Comparison of ENCODE assay signal across 20 cellular contexts in genomic region chr17:81125573-81126081, GRCh38. TPM values are rescaled to one million over a fixed set of nuclear protein-coding genes. Genes with fewer than 3 reads are reported as not detected.
A peak's percentile ranks its signal among the peaks of the same experiment; 100 is the strongest.
DNase-seq lines count a peak whose midpoint lies in the region; ATAC-seq and TF ChIP-seq lines count a peak whose summit lies in the region.
"Had no signal": no experiment of that assay in that cellular context is flagged by ENCODE, and none has a peak within 500 bp of the region (broad histone marks: within the 10 kb centered on the region; RNA-seq: fewer than 3 reads in every experiment).

No MANE protein-coding gene starts in this region.

- peaks cover 15% of the 10 kb centered on the region for H3K4me1 ChIP-seq in BE2C
- H3K4me1 ChIP-seq: gastroesophageal sphincter had no signal

- no peaks in the 10 kb centered on the region for H3K4me1 Mint-ChIP-seq in effector memory CD8-positive, alpha-beta T cell (ENCODE audit: low read depth in 2 of 2)
- H3K4me1 Mint-ChIP-seq in activated T-cell treated with anti-CD3 and anti-CD28 coated beads, Interleukin-2, amount 50 U/mL, for 72 hours (ENCODE audit: low read depth), result no peaks in the 10 kb centered on the region
- H3K4me1 Mint-ChIP-seq: activated CD4-positive, alpha-beta T cell treated with anti-CD3 and anti-CD28 coated beads for 36 hours; activated naive CD8-positive, alpha-beta T cell treated with anti-CD3 and anti-CD28 coated beads for 36 hours; immature natural killer cell had no signal

- H3K36me3 Mint-ChIP-seq in effector memory CD8-positive, alpha-beta T cell (ENCODE audit: insufficient read depth), result peaks cover 6% of the 10 kb centered on the region
- H3K36me3 Mint-ChIP-seq in activated T-cell treated with anti-CD3 and anti-CD28 coated beads, Interleukin-2, amount 50 U/mL, for 72 hours (ENCODE audit: insufficient read depth in 2 of 2), result no peaks in the 10 kb centered on the region
- H3K36me3 Mint-ChIP-seq: activated naive CD8-positive, alpha-beta T cell treated with anti-CD3 and anti-CD28 coated beads for 36 hours; immature natural killer cell had no signal

- H3K4me3 ChIP-seq in BE2C (ENCODE audit: low read depth, low read length), result no peak overlapping the region
- H3K4me3 ChIP-seq: stomach had no signal

- ATAC-seq in left colon (peak; percentile 30), HG03442 (IDR thresholded peaks at IDR 0.05; ENCODE audit: unreplicated experiment) (no peak), GM18502 (IDR thresholded peaks at IDR 0.05; ENCODE audit: poor library complexity, unreplicated experiment) (no peak)
- no peak for ATAC-seq in effector memory CD8-positive, alpha-beta T cell (replicated peaks)
- no peak for ATAC-seq in activated T-cell treated with anti-CD3 and anti-CD28 coated beads, Interleukin-2, amount 50 U/mL, for 72 hours (replicated peaks in 1 of 2)
- ATAC-seq: activated CD4-positive, alpha-beta T cell treated with anti-CD3 and anti-CD28 coated beads for 36 hours; gastroesophageal sphincter had no signal

- H3K27me3 Mint-ChIP-seq in effector memory CD8-positive, alpha-beta T cell, result no peaks in the 10 kb centered on the region
- no peaks in the 10 kb centered on the region for H3K27me3 Mint-ChIP-seq in activated T-cell treated with anti-CD3 and anti-CD28 coated beads, Interleukin-2, amount 50 U/mL, for 72 hours (ENCODE audit: low read depth)
- H3K27me3 Mint-ChIP-seq: activated CD4-positive, alpha-beta T cell treated with anti-CD3 and anti-CD28 coated beads for 36 hours; activated naive CD8-positive, alpha-beta T cell treated with anti-CD3 and anti-CD28 coated beads for 36 hours had no signal

- no peaks in the 10 kb centered on the region for H3K9me3 Mint-ChIP-seq in effector memory CD8-positive, alpha-beta T cell
- H3K9me3 Mint-ChIP-seq in activated T-cell treated with anti-CD3 and anti-CD28 coated beads, Interleukin-2, amount 50 U/mL, for 72 hours, result no peaks in the 10 kb centered on the region
- H3K9me3 Mint-ChIP-seq: activated naive CD8-positive, alpha-beta T cell treated with anti-CD3 and anti-CD28 coated beads for 36 hours; HFFc6; immature natural killer cell had no signal

- no peak overlapping the region for H3K4me3 Mint-ChIP-seq in effector memory CD8-positive, alpha-beta T cell
- no peak overlapping the region for H3K4me3 Mint-ChIP-seq in activated T-cell treated with anti-CD3 and anti-CD28 coated beads, Interleukin-2, amount 50 U/mL, for 72 hours
- H3K4me3 Mint-ChIP-seq: activated CD4-positive, alpha-beta T cell treated with anti-CD3 and anti-CD28 coated beads for 36 hours; activated naive CD8-positive, alpha-beta T cell treated with anti-CD3 and anti-CD28 coated beads for 36 hours; HFFc6; immature natural killer cell had no signal

- no peaks in the 10 kb centered on the region for H3K36me3 ChIP-seq in BE2C

- no peaks in the 10 kb centered on the region for H3K27me3 ChIP-seq in BE2C

- no peak overlapping the region for H3K27ac Mint-ChIP-seq in effector memory CD8-positive, alpha-beta T cell
- no peak overlapping the region for H3K27ac Mint-ChIP-seq in activated T-cell treated with anti-CD3 and anti-CD28 coated beads, Interleukin-2, amount 50 U/mL, for 72 hours
- H3K27ac Mint-ChIP-seq: activated CD4-positive, alpha-beta T cell treated with anti-CD3 and anti-CD28 coated beads for 36 hours; activated naive CD8-positive, alpha-beta T cell treated with anti-CD3 and anti-CD28 coated beads for 36 hours; HFFc6; immature natural killer cell had no signal

- intact Hi-C loops in left colon (cut with DNase I, micrococcal nuclease), result no loop called here

- DNase-seq in BE2C, result peak; percentile 68
- peak; percentile 31 for DNase-seq in HPDE6-E6E7 (ENCODE audit: extremely low spot score)
- DNase-seq in SHP77 treated with DMSO at 0.1 percent for 48 hours (lab: John Stamatoyannopoulos, UW), result peak; percentile 65
- no peak for DNase-seq in left colon
- DNase-seq in effector memory CD8-positive, alpha-beta T cell, result no peak
- DNase-seq in activated T-cell treated with anti-CD3 and anti-CD28 coated beads, Interleukin-2, amount 50 U/mL, for 72 hours, result no peak
- DNase-seq: activated CD4-positive, alpha-beta T cell treated with anti-CD3 and anti-CD28 coated beads for 36 hours; activated naive CD8-positive, alpha-beta T cell treated with anti-CD3 and anti-CD28 coated beads for 36 hours; AML-193; DMS79 treated with DMSO at 0.1 percent for 48 hours; HFFc6; immature natural killer cell; NCI-H2227 treated with DMSO at 0.1 percent for 48 hours; OCI-M1; stomach had no signal

- no peaks in the 10 kb centered on the region for H3K9me3 ChIP-seq in BE2C
- H3K9me3 ChIP-seq: gastroesophageal sphincter, stomach had no signal

- TF ChIP-seq CTCF in BE2C (IDR thresholded peaks at IDR 0.05; ENCODE audit: low read depth, low read length), result no peak

RNA-seq across cellular contexts. Expression of gene PVALEF, which starts 39.7 kb away (rescaled TPM):
- not detected for polyA plus RNA-seq in BE2C (2012; ENCODE audit: insufficient read depth, insufficient read length, low read depth)
- not detected for total RNA-seq in left colon
- not detected for total RNA-seq in activated T-cell treated with anti-CD3 and anti-CD28 coated beads, Interleukin-2, amount 50 U/mL, for 72 hours
- total RNA-seq: activated CD4-positive, alpha-beta T cell treated with anti-CD3 and anti-CD28 coated beads for 36 hours; activated naive CD8-positive, alpha-beta T cell treated with anti-CD3 and anti-CD28 coated beads for 36 hours; gastroesophageal sphincter; HFFc6; omental fat pad; stomach; T-helper 2 cell treated with Interferon-gamma antibody and Interleukin-4, amounts not matched to agents 100 ng/mL and 5 ng/mL, for 36 hours had no signal
- polyA plus RNA-seq: immature natural killer cell, stomach had no signal

RNA-seq across cellular contexts. Expression of gene AATK, which starts 40.4 kb away (rescaled TPM):
- 7.5 TPM for polyA plus RNA-seq in BE2C (2012; ENCODE audit: insufficient read depth, insufficient read length, low read depth)
- total RNA-seq in left colon, result 10 to 100 TPM in 1 of 2 donors, 1 to 10 TPM in 1; 3.4 to 37.0 TPM
- total RNA-seq in activated T-cell treated with anti-CD3 and anti-CD28 coated beads, Interleukin-2, amount 50 U/mL, for 72 hours, result under 1 TPM; 0.48 to 0.81 TPM

Comparison
In these comparisons a context has a peak if more than half of its experiments do, and no peak if none do; other contexts are left out.
1. DNase-seq: peak in BE2C (single experiment), HPDE6-E6E7 (single experiment) and SHP77 treated with DMSO at 0.1 percent for 48 hours (single experiment); none in left colon (0 of 2), effector memory CD8-positive, alpha-beta T cell (0 of 3) and activated T-cell treated with anti-CD3 and anti-CD28 coated beads, Interleukin-2, amount 50 U/mL, for 72 hours (0 of 2).